1 cellular context compared by ENCODE assay signal in genomic region chr12:14393736-14394135, GRCh38.
TF ChIP-seq lines count a peak whose summit lies in the region.

No MANE protein-coding gene starts in this region.

TF ChIP-seq in K562, 482 proteins besides CTCF, POLR2A, EP300 and RAD21 (continued from another document):
- TF ChIP-seq BRD9 (IDR thresholded peaks at IDR 0.05; ENCODE audit: low read depth, partially characterized antibody) (no peak), NCOR1 (IDR thresholded peaks at IDR 0.05) (no peak), ETS2 (tag; IDR thresholded peaks at IDR 0.05; ENCODE audit: borderline replicate concordance, poor library complexity, severe bottlenecking) (no peak), FOXJ2 (tag; IDR thresholded peaks at IDR 0.05) (no peak), DLX4 (CRISPR knock-in tag; IDR thresholded peaks at IDR 0.05) (no peak), ZHX1 (conservative IDR thresholded peaks at IDR 0.05; ENCODE audit: low read length) (no peak), CHD1 (IDR thresholded peaks at IDR 0.05; ENCODE audit: low read length) (no peak), WHSC1 (IDR thresholded peaks at IDR 0.05; ENCODE audit: low read length) (no peak)
TF ChIP-seq in K562: peak in this region for 0.
